1 cellular context compared by ENCODE assay signal in the genomic region with DNA sequence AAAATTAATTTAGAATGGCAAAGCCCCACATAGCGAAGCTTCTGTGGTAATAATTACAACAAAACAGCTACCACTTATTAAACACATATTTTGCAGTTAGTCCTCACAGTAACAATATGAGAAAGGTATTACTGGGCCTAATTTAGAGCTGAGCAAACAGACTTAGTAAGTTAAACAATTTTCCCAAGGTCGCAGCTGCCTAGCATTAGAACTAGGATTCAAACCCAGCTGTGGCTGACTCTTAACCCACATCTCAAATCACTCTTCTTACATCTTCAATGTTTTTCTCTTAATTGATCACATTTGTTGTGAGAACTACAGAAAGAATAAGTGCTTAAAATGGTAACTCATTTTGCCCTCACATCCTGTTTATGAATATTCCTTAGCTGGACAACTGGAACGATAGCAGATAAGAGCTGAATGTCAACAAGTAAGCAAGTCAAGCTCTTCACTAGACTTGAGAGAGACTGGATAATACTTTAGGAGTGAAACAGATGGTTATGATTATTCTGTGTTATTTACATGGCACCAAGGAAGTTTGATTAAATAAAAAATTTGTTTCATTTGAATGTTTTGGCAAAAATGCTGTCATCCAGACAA.
TF ChIP-seq lines count a peak whose summit lies in the region.

No MANE protein-coding gene starts in this region.

TF ChIP-seq in HepG2, 621 proteins besides CTCF, POLR2A, EP300 and RAD21 (continued from another document and continues in another):
- TF ChIP-seq, protein P1, sequence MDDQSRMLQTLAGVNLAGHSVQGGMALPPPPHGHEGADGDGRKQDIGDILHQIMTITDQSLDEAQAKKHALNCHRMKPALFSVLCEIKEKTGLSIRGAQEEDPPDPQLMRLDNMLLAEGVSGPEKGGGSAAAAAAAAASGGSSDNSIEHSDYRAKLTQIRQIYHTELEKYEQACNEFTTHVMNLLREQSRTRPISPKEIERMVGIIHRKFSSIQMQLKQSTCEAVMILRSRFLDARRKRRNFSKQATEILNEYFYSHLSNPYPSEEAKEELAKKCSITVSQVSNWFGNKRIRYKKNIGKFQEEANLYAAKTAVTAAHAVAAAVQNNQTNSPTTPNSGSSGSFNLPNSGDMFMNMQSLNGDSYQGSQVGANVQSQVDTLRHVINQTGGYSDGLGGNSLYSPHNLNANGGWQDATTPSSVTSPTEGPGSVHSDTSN (CRISPR knock-in tag; IDR thresholded peaks at IDR 0.05; ENCODE audit: borderline replicate concordance), result no peak
- TF ChIP-seq, protein P2, sequence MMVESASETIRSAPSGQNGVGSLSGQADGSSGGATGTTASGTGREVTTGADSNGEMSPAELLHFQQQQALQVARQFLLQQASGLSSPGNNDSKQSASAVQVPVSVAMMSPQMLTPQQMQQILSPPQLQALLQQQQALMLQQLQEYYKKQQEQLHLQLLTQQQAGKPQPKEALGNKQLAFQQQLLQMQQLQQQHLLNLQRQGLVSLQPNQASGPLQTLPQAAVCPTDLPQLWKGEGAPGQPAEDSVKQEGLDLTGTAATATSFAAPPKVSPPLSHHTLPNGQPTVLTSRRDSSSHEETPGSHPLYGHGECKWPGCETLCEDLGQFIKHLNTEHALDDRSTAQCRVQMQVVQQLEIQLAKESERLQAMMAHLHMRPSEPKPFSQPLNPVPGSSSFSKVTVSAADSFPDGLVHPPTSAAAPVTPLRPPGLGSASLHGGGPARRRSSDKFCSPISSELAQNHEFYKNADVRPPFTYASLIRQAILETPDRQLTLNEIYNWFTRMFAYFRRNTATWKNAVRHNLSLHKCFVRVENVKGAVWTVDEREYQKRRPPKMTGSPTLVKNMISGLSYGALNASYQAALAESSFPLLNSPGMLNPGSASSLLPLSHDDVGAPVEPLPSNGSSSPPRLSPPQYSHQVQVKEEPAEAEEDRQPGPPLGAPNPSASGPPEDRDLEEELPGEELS (CRISPR knock-in tag; IDR thresholded peaks at IDR 0.05), result peak; percentile 70
- no peak for TF ChIP-seq ZNF816 (CRISPR knock-in tag; IDR thresholded peaks at IDR 0.05; ENCODE audit: borderline replicate concordance)
- peak; percentile 21; the same call in 1 of the 2 replicates for TF ChIP-seq SNAPC2 (CRISPR knock-in tag; IDR thresholded peaks at IDR 0.05)
- peak; percentile 61; the same call in 1 of the 2 replicates for TF ChIP-seq PPARG (CRISPR knock-in tag; conservative IDR thresholded peaks at IDR 0.05)
- TF ChIP-seq DR1 (CRISPR knock-in tag; IDR thresholded peaks at IDR 0.05), result no peak
- no peak for TF ChIP-seq NCOA1 (CRISPR knock-in tag; IDR thresholded peaks at IDR 0.05)
- TF ChIP-seq, protein P3, sequence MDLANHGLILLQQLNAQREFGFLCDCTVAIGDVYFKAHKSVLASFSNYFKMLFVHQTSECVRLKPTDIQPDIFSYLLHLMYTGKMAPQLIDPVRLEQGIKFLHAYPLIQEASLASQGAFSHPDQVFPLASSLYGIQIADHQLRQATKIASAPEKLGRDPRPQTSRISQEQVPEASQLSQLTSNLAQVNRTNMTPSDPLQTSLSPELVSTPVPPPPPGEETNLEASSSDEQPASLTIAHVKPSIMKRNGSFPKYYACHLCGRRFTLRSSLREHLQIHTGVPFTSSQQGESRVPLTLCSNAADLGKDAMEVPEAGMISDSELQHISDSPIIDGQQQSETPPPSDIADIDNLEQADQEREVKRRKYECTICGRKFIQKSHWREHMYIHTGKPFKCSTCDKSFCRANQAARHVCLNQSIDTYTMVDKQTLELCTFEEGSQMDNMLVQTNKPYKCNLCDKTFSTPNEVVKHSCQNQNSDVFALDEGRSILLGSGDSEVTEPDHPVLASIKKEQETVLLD (CRISPR knock-in tag; IDR thresholded peaks at IDR 0.05; ENCODE audit: low read depth), result no peak
- no peak for TF ChIP-seq PHB2 (IDR thresholded peaks at IDR 0.05; ENCODE audit: partially characterized antibody)
- TF ChIP-seq, protein P4, sequence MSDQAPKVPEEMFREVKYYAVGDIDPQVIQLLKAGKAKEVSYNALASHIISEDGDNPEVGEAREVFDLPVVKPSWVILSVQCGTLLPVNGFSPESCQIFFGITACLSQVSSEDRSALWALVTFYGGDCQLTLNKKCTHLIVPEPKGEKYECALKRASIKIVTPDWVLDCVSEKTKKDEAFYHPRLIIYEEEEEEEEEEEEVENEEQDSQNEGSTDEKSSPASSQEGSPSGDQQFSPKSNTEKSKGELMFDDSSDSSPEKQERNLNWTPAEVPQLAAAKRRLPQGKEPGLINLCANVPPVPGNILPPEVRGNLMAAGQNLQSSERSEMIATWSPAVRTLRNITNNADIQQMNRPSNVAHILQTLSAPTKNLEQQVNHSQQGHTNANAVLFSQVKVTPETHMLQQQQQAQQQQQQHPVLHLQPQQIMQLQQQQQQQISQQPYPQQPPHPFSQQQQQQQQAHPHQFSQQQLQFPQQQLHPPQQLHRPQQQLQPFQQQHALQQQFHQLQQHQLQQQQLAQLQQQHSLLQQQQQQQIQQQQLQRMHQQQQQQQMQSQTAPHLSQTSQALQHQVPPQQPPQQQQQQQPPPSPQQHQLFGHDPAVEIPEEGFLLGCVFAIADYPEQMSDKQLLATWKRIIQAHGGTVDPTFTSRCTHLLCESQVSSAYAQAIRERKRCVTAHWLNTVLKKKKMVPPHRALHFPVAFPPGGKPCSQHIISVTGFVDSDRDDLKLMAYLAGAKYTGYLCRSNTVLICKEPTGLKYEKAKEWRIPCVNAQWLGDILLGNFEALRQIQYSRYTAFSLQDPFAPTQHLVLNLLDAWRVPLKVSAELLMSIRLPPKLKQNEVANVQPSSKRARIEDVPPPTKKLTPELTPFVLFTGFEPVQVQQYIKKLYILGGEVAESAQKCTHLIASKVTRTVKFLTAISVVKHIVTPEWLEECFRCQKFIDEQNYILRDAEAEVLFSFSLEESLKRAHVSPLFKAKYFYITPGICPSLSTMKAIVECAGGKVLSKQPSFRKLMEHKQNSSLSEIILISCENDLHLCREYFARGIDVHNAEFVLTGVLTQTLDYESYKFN (CRISPR knock-in tag; conservative IDR thresholded peaks at IDR 0.05), result peak; percentile 65
- TF ChIP-seq, protein P5, sequence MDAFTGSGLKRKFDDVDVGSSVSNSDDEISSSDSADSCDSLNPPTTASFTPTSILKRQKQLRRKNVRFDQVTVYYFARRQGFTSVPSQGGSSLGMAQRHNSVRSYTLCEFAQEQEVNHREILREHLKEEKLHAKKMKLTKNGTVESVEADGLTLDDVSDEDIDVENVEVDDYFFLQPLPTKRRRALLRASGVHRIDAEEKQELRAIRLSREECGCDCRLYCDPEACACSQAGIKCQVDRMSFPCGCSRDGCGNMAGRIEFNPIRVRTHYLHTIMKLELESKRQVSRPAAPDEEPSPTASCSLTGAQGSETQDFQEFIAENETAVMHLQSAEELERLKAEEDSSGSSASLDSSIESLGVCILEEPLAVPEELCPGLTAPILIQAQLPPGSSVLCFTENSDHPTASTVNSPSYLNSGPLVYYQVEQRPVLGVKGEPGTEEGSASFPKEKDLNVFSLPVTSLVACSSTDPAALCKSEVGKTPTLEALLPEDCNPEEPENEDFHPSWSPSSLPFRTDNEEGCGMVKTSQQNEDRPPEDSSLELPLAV (CRISPR knock-in tag; conservative IDR thresholded peaks at IDR 0.05; ENCODE audit: low read depth), result no peak
- peak; percentile 62 for TF ChIP-seq ZNF644 (CRISPR knock-in tag; IDR thresholded peaks at IDR 0.05; ENCODE audit: low read depth)
- no peak for TF ChIP-seq SMARCC2 (IDR thresholded peaks at IDR 0.05)
- no peak for TF ChIP-seq MXD4 (CRISPR knock-in tag; IDR thresholded peaks at IDR 0.05)
- no peak for TF ChIP-seq NR2F2 (IDR thresholded peaks at IDR 0.05; ENCODE audit: borderline replicate concordance, low read depth)
- TF ChIP-seq, protein P6, sequence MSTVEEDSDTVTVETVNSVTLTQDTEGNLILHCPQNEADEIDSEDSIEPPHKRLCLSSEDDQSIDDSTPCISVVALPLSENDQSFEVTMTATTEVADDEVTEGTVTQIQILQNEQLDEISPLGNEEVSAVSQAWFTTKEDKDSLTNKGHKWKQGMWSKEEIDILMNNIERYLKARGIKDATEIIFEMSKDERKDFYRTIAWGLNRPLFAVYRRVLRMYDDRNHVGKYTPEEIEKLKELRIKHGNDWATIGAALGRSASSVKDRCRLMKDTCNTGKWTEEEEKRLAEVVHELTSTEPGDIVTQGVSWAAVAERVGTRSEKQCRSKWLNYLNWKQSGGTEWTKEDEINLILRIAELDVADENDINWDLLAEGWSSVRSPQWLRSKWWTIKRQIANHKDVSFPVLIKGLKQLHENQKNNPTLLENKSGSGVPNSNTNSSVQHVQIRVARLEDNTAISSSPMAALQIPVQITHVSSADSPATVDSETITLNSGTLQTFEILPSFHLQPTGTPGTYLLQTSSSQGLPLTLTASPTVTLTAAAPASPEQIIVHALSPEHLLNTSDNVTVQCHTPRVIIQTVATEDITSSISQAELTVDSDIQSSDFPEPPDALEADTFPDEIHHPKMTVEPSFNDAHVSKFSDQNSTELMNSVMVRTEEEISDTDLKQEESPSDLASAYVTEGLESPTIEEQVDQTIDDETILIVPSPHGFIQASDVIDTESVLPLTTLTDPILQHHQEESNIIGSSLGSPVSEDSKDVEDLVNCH (CRISPR knock-in tag; IDR thresholded peaks at IDR 0.05), result no peak
- TF ChIP-seq, protein P7, sequence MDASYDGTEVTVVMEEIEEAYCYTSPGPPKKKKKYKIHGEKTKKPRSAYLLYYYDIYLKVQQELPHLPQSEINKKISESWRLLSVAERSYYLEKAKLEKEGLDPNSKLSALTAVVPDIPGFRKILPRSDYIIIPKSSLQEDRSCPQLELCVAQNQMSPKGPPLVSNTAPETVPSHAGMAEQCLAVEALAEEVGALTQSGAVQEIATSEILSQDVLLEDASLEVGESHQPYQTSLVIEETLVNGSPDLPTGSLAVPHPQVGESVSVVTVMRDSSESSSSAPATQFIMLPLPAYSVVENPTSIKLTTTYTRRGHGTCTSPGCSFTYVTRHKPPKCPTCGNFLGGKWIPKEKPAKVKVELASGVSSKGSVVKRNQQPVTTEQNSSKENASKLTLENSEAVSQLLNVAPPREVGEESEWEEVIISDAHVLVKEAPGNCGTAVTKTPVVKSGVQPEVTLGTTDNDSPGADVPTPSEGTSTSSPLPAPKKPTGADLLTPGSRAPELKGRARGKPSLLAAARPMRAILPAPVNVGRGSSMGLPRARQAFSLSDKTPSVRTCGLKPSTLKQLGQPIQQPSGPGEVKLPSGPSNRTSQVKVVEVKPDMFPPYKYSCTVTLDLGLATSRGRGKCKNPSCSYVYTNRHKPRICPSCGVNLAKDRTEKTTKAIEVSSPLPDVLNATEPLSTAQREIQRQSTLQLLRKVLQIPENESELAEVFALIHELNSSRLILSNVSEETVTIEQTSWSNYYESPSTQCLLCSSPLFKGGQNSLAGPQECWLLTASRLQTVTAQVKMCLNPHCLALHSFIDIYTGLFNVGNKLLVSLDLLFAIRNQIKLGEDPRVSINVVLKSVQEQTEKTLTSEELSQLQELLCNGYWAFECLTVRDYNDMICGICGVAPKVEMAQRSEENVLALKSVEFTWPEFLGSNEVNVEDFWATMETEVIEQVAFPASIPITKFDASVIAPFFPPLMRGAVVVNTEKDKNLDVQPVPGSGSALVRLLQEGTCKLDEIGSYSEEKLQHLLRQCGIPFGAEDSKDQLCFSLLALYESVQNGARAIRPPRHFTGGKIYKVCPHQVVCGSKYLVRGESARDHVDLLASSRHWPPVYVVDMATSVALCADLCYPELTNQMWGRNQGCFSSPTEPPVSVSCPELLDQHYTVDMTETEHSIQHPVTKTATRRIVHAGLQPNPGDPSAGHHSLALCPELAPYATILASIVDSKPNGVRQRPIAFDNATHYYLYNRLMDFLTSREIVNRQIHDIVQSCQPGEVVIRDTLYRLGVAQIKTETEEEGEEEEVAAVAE (CRISPR knock-in tag; IDR thresholded peaks at IDR 0.05; ENCODE audit: borderline replicate concordance), result no peak
- TF ChIP-seq, protein P8, sequence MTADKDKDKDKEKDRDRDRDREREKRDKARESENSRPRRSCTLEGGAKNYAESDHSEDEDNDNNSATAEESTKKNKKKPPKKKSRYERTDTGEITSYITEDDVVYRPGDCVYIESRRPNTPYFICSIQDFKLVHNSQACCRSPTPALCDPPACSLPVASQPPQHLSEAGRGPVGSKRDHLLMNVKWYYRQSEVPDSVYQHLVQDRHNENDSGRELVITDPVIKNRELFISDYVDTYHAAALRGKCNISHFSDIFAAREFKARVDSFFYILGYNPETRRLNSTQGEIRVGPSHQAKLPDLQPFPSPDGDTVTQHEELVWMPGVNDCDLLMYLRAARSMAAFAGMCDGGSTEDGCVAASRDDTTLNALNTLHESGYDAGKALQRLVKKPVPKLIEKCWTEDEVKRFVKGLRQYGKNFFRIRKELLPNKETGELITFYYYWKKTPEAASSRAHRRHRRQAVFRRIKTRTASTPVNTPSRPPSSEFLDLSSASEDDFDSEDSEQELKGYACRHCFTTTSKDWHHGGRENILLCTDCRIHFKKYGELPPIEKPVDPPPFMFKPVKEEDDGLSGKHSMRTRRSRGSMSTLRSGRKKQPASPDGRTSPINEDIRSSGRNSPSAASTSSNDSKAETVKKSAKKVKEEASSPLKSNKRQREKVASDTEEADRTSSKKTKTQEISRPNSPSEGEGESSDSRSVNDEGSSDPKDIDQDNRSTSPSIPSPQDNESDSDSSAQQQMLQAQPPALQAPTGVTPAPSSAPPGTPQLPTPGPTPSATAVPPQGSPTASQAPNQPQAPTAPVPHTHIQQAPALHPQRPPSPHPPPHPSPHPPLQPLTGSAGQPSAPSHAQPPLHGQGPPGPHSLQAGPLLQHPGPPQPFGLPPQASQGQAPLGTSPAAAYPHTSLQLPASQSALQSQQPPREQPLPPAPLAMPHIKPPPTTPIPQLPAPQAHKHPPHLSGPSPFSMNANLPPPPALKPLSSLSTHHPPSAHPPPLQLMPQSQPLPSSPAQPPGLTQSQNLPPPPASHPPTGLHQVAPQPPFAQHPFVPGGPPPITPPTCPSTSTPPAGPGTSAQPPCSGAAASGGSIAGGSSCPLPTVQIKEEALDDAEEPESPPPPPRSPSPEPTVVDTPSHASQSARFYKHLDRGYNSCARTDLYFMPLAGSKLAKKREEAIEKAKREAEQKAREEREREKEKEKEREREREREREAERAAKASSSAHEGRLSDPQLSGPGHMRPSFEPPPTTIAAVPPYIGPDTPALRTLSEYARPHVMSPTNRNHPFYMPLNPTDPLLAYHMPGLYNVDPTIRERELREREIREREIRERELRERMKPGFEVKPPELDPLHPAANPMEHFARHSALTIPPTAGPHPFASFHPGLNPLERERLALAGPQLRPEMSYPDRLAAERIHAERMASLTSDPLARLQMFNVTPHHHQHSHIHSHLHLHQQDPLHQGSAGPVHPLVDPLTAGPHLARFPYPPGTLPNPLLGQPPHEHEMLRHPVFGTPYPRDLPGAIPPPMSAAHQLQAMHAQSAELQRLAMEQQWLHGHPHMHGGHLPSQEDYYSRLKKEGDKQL (CRISPR knock-in tag; IDR thresholded peaks at IDR 0.05; ENCODE audit: low read depth), result no peak
- TF ChIP-seq IKZF4 (CRISPR knock-in tag; IDR thresholded peaks at IDR 0.05; ENCODE audit: borderline replicate concordance, low read depth, not compliant biosample characterization), result no peak
- 0 out of 4 replicates have a peak, but pooled peaks of 1 of the 2 experiments have one; percentile 2 for TF ChIP-seq NR2F1 (CRISPR knock-in tag; IDR thresholded peaks at IDR 0.05)
- TF ChIP-seq, protein P9, sequence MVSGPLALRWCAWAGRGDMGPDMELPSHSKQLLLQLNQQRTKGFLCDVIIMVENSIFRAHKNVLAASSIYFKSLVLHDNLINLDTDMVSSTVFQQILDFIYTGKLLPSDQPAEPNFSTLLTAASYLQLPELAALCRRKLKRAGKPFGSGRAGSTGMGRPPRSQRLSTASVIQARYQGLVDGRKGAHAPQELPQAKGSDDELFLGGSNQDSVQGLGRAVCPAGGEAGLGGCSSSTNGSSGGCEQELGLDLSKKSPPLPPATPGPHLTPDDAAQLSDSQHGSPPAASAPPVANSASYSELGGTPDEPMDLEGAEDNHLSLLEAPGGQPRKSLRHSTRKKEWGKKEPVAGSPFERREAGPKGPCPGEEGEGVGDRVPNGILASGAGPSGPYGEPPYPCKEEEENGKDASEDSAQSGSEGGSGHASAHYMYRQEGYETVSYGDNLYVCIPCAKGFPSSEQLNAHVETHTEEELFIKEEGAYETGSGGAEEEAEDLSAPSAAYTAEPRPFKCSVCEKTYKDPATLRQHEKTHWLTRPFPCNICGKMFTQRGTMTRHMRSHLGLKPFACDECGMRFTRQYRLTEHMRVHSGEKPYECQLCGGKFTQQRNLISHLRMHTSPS (CRISPR knock-in tag; IDR thresholded peaks at IDR 0.05; ENCODE audit: low read depth), result no peak
- no peak for TF ChIP-seq CAMTA2 (CRISPR knock-in tag; IDR thresholded peaks at IDR 0.05; ENCODE audit: borderline replicate concordance)
